In genomic region chr17:44648963-44649362, GRCh38 we compare ENCODE assay signal across 11 cellular contexts. TPM values are rescaled to one million over a fixed set of nuclear protein-coding genes. Genes with fewer than 3 reads are reported as not detected.
"Had no signal": no experiment of that assay in that cellular context is flagged by ENCODE, and none has a peak within 500 bp of the region (broad histone marks: within the 10 kb centered on the region; RNA-seq: fewer than 3 reads in every experiment).

No MANE protein-coding gene starts in this region.

- ATAC-seq: GM23338, HCT116 had no signal

- FAIRE-seq: H1, H54 had no signal

- H3K4me2 ChIP-seq: GM23338 had no signal

- H3K4me1 Mint-ChIP-seq: GM23338, H9 had no signal

- H3K27ac ChIP-seq: GM23248 had no signal

- H3K9me3 Mint-ChIP-seq: GM23338, H9, HFFc6 had no signal

- H2AFZ ChIP-seq: GM23248, GM23338 had no signal

- H3K9me3 ChIP-seq: HAP-1 had no signal

- DNase-seq: GM23248, GOT3, H7, H9, HCEC 1CT, HFFc6 had no signal

- H3K27ac Mint-ChIP-seq: GM23338, H9, HFFc6 had no signal

- H3K4me3 Mint-ChIP-seq: GM23338, H9, HFFc6 had no signal

- H3K4me3 ChIP-seq: GM23248, GM23338, HAP-1 had no signal

- H3K36me3 ChIP-seq: HAP-1 had no signal

RNA-seq across cellular contexts. Expression of gene MEIOC, which starts 7.3 kb away (rescaled TPM):
- total RNA-seq: GM23248 had no signal
